Comparison of ENCODE assay signal across 8 cellular contexts in the genomic region with DNA sequence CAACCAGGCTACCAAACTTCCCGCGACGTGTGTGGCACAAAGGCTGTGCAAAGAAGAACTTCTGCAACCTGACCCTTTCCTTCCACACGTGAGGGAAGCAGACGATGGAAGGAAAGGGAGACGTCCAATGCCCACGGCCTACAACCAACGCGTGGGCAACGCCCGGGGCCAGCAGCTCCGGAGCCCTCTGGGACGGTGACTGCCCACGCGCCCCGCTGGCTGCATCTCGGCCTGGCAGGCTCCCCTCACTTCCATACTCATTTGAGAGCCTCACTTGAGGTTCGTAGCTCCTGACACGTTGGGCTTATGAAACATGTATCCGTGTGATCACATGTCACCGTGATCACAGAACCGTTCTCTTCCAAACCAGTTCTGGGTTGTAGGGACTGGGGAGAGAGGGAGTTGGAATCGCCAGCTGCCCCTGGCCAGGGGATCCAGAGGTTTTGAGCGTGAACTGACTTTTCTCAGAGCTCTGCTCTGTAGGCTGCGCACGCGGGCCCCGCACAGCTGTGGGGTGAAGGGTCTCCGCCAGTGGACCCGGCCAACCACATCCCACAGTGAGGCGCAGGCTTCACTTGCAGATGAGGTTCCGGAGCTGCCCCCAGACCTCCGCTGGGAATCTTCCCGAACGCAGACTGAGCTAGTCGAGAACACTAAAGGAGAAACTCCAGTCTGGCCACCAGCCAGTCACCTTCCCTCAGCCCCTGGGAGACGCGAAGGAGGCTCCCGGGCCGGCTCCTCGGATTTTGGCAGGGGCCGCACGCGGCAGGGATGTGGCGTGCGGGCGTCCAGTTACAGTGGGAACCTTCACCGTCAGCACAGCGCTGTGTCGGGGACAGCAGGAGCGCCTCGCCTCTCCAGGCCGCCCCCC. TPM values are rescaled to one million over a fixed set of nuclear protein-coding genes. Genes with fewer than 3 reads are reported as not detected.
DNase-seq lines count a peak whose midpoint lies in the region; ATAC-seq and TF ChIP-seq lines count a peak whose summit lies in the region.

No MANE protein-coding gene starts in this region.

- no peak for TF ChIP-seq CTCF in vagina (IDR thresholded peaks at IDR 0.05)

- H3K9me3 ChIP-seq in NT2/D1 (ENCODE audit: insufficient read depth, low read length) (0 out of 2 replicates have a peak, but pooled peaks cover 3% of the 10 kb centered on the region), duodenal mucosa (ENCODE audit: control insufficient read depth in 1 of 2, low read length in 2 of 2) (peaks cover 0 to 3% of the 10 kb centered on the region in 2 donors), mesodermal cell (ENCODE audit: control insufficient read depth, low read length) (peaks cover 10% of the 10 kb centered on the region), vagina (no peaks in the 10 kb centered on the region)

- H3K4me1 ChIP-seq in NT2/D1 (ENCODE audit: insufficient read depth, insufficient read length) (peaks cover 20% of the 10 kb centered on the region), duodenal mucosa (ENCODE audit: control insufficient read depth in 1 of 2, insufficient read depth in 2 of 2, low read length in 2 of 2) (peaks cover 6 to 9% of the 10 kb centered on the region in 2 donors), mesodermal cell (ENCODE audit: control insufficient read depth, insufficient read depth, low read length, poor library complexity, severe bottlenecking) (no peaks in the 10 kb centered on the region), vagina (peaks cover 50% of the 10 kb centered on the region)

- no peak for TF ChIP-seq POLR2A in vagina (IDR thresholded peaks at IDR 0.05)

- H3K27ac ChIP-seq in duodenal mucosa (ENCODE audit: low read depth, low read length): no peak overlapping the region
- no peak overlapping the region for H3K27ac ChIP-seq in mesodermal cell (ENCODE audit: low read depth, low read length, severe bottlenecking)
- peak overlapping the region; percentile 65 for H3K27ac ChIP-seq in vagina

- H3K27me3 ChIP-seq in NT2/D1 (ENCODE audit: insufficient read depth, insufficient read length) (peaks cover 20% of the 10 kb centered on the region), duodenal mucosa (ENCODE audit: control insufficient read depth in 1 of 2, insufficient read depth in 2 of 2, low read length in 2 of 2) (peaks cover 5 to 13% of the 10 kb centered on the region in 2 donors), vagina (no peaks in the 10 kb centered on the region)

- intact Hi-C loops in vagina (cut with DNase I): no loop called here

- H3K36me3 ChIP-seq in NT2/D1 (ENCODE audit: insufficient read depth, insufficient read length, low read length): peaks cover 34% of the 10 kb centered on the region
- peaks cover 0 to 6% of the 10 kb centered on the region in 2 donors for H3K36me3 ChIP-seq in duodenal mucosa (ENCODE audit: control insufficient read depth in 1 of 2, insufficient read depth in 2 of 2, low read length in 2 of 2)
- H3K36me3 ChIP-seq in mesodermal cell (ENCODE audit: control insufficient read depth, insufficient read depth, low read length): peaks cover 26% of the 10 kb centered on the region
- peaks cover 0 to 11% of the 10 kb centered on the region in 2 donors for H3K36me3 ChIP-seq in vagina

- DNase-seq in NT2/D1 (ENCODE audit: low read depth, low spot score) (no peak), vagina (ENCODE audit: extremely low spot score in 2 of 2) (no peak), NCI-H748 (lab: John Stamatoyannopoulos, UW; ENCODE audit: unreplicated experiment) (no peak), NCI-H1048 (lab: John Stamatoyannopoulos, UW) (no peak)

- H3K9ac ChIP-seq in NT2/D1 (ENCODE audit: insufficient read length, low read depth): peak overlapping the region; percentile 91
- peak overlapping the region; percentile 69 to 77 for H3K9ac ChIP-seq in duodenal mucosa (ENCODE audit: low read depth in 1 of 2, low read length in 2 of 2)

- H3K4me3 ChIP-seq in NT2/D1 (ENCODE audit: insufficient read length, low read depth) (peak overlapping the region; percentile 83), duodenal mucosa (ENCODE audit: low read depth in 1 of 2, low read length in 2 of 2) (peak overlapping the region; percentile 71 to 84), mesodermal cell (ENCODE audit: extremely low read depth, insufficient read depth, low read length, poor library complexity, severe bottlenecking) (peak overlapping the region; percentile 82), vagina (peak overlapping the region; percentile 65 to 69)

- 58 to 61% methylated on average over 48 to 51 of the region's 53 CpGs for WGBS in mesodermal cell (ENCODE audit: insufficient coverage in 2 of 2), 2 experiments

- ATAC-seq in GM18909 (IDR thresholded peaks at IDR 0.05; ENCODE audit: poor library complexity, unreplicated experiment) (peak; percentile 16), GM18519 (IDR thresholded peaks at IDR 0.05; ENCODE audit: low FRiP score, unreplicated experiment) (no peak)

RNA-seq across cellular contexts. Expression of a gene that starts 1.0 kb away (rescaled TPM):
- polyA plus RNA-seq in mesodermal cell (2013, experiment 1 of 2): 16.3 TPM
- 16.0 TPM for polyA plus RNA-seq in mesodermal cell (2013, experiment 2 of 2)
- total RNA-seq in vagina: 26.0 TPM

RNA-seq across cellular contexts. Expression of a gene that starts 11.8 kb away (rescaled TPM):
- 6.7 TPM for polyA plus RNA-seq in mesodermal cell (2013, experiment 1 of 2)
- polyA plus RNA-seq in mesodermal cell (2013, experiment 2 of 2): 5.5 TPM
- 0.74 TPM for total RNA-seq in vagina
